22 cellular contexts compared by ENCODE assay signal in genomic region chr4:116217781-116218180, GRCh38.
"Had no signal": no experiment of that assay in that cellular context is flagged by ENCODE, and none has a peak within 500 bp of the region (broad histone marks: within the 10 kb centered on the region; RNA-seq: fewer than 3 reads in every experiment).

No MANE protein-coding gene starts in this region.

- H3K27ac ChIP-seq: brain microvascular endothelial cell, dorsolateral prefrontal cortex, lower lobe of right lung, neural progenitor cell, sigmoid colon, transverse colon, VCaP had no signal

- H3K27me3 ChIP-seq: brain microvascular endothelial cell, dorsolateral prefrontal cortex, neural progenitor cell, sigmoid colon, transverse colon had no signal

- ATAC-seq: activated CD4-positive, CD25-positive, alpha-beta regulatory T cell treated with anti-CD3 and anti-CD28 coated beads, Interleukin-2, amount 50 U/mL, for 24 hours; activated naive CD8-positive, alpha-beta T cell treated with anti-CD3 and anti-CD28 coated beads, Interleukin-2, amount 50 U/mL, for 24 hours; activated T-cell treated with anti-CD3 and anti-CD28 coated beads, Interleukin-2, amount 50 U/mL, for 72 hours; effector memory CD8-positive, alpha-beta T cell; left lobe of liver; lower lobe of right lung; stimulated activated memory B cell treated with anti-CD40 and anti-IgM and Interleukin-4, amounts not matched to agents 10 μg/mL and 1 μg/mL and 100 μg/mL, for 72 hours had no signal

- H3K4me3 ChIP-seq: dorsolateral prefrontal cortex, lower lobe of right lung, neural progenitor cell, sigmoid colon, smooth muscle cell, transverse colon had no signal

- H3K4me1 ChIP-seq: lower lobe of right lung, neural progenitor cell, sigmoid colon, transverse colon had no signal

- H3K27me3 Mint-ChIP-seq: activated CD4-positive, alpha-beta memory T cell treated with anti-CD3 and anti-CD28 coated beads, Interleukin-2, amount 10 ng/mL, durations not matched to agents 7 days and 5 days; activated CD4-positive, alpha-beta T cell treated with anti-CD3 and anti-CD28 coated beads, Interleukin-2, amount 10 ng/mL, durations not matched to agents 24 days and 14 days; activated naive CD8-positive, alpha-beta T cell treated with anti-CD3 and anti-CD28 coated beads, Interleukin-2, amount 50 U/mL, for 24 hours; central memory CD8-positive, alpha-beta T cell; effector memory CD8-positive, alpha-beta T cell; naive B cell; stimulated activated memory B cell treated with anti-CD40 and anti-IgM and Interleukin-4, amounts not matched to agents 10 μg/mL and 1 μg/mL and 100 μg/mL, for 72 hours had no signal

- H2AFZ ChIP-seq: neural progenitor cell had no signal

- H3K27ac Mint-ChIP-seq: activated CD4-positive, alpha-beta memory T cell treated with anti-CD3 and anti-CD28 coated beads, Interleukin-2, amount 10 ng/mL, durations not matched to agents 7 days and 5 days; activated CD4-positive, alpha-beta T cell treated with anti-CD3 and anti-CD28 coated beads, Interleukin-2, amount 10 ng/mL, durations not matched to agents 24 days and 14 days; activated naive CD8-positive, alpha-beta T cell treated with anti-CD3 and anti-CD28 coated beads, Interleukin-2, amount 50 U/mL, for 24 hours; activated T-cell treated with anti-CD3 and anti-CD28 coated beads, Interleukin-2, amount 50 U/mL, for 72 hours; effector memory CD8-positive, alpha-beta T cell; naive B cell; neural progenitor cell; stimulated activated memory B cell treated with anti-CD40 and anti-IgM and Interleukin-4, amounts not matched to agents 10 μg/mL and 1 μg/mL and 100 μg/mL, for 72 hours had no signal

- H3K4me3 Mint-ChIP-seq: activated CD4-positive, alpha-beta memory T cell treated with anti-CD3 and anti-CD28 coated beads, Interleukin-2, amount 10 ng/mL, durations not matched to agents 7 days and 5 days; activated CD4-positive, alpha-beta T cell treated with anti-CD3 and anti-CD28 coated beads, Interleukin-2, amount 10 ng/mL, durations not matched to agents 24 days and 14 days; activated naive CD8-positive, alpha-beta T cell treated with anti-CD3 and anti-CD28 coated beads, Interleukin-2, amount 50 U/mL, for 24 hours; activated T-cell treated with anti-CD3 and anti-CD28 coated beads, Interleukin-2, amount 50 U/mL, for 72 hours; central memory CD8-positive, alpha-beta T cell; effector memory CD8-positive, alpha-beta T cell; naive B cell; neural progenitor cell; stimulated activated memory B cell treated with anti-CD40 and anti-IgM and Interleukin-4, amounts not matched to agents 10 μg/mL and 1 μg/mL and 100 μg/mL, for 72 hours had no signal

- H3K36me3 ChIP-seq: brain microvascular endothelial cell, lower lobe of right lung, neural progenitor cell, sigmoid colon, transverse colon had no signal

- H3K9me3 ChIP-seq: lower lobe of right lung, sigmoid colon, transverse colon had no signal

- DNase-seq: activated CD4-positive, alpha-beta memory T cell treated with anti-CD3 and anti-CD28 coated beads, Interleukin-2, amount 10 ng/mL, durations not matched to agents 7 days and 5 days; activated CD4-positive, alpha-beta T cell treated with anti-CD3 and anti-CD28 coated beads, Interleukin-2, amount 10 ng/mL, durations not matched to agents 24 days and 14 days; activated effector memory CD4-positive, alpha-beta T cell treated with anti-CD3 and anti-CD28 coated beads, Interleukin-2, amount 50 U/mL, for 16 hours; activated naive CD4-positive, alpha-beta T cell treated with anti-CD3 and anti-CD28 coated beads, Interleukin-2, amount 50 U/mL, for 16 hours; activated naive CD8-positive, alpha-beta T cell treated with anti-CD3 and anti-CD28 coated beads, Interleukin-2, amount 50 U/mL, for 24 hours; activated T-cell treated with anti-CD3 and anti-CD28 coated beads, Interleukin-2, amount 50 U/mL, for 72 hours; brain microvascular endothelial cell; dorsolateral prefrontal cortex; effector memory CD8-positive, alpha-beta T cell; lower lobe of right lung; naive B cell; sigmoid colon; stimulated activated CD4-positive, alpha-beta T cell treated with anti-CD3 and anti-CD28 coated beads, Interleukin-15, amount 100 ng/mL, for 24 hours; transverse colon had no signal

- H3K9ac ChIP-seq: neural progenitor cell had no signal

- H3K36me3 Mint-ChIP-seq: naive B cell; neural progenitor cell; stimulated activated memory B cell treated with anti-CD40 and anti-IgM and Interleukin-4, amounts not matched to agents 10 μg/mL and 1 μg/mL and 100 μg/mL, for 72 hours had no signal

- H3K9me3 Mint-ChIP-seq: activated CD4-positive, alpha-beta T cell treated with anti-CD3 and anti-CD28 coated beads, Interleukin-2, amount 10 ng/mL, durations not matched to agents 24 days and 14 days; neural progenitor cell had no signal

- H3K4me1 Mint-ChIP-seq: activated CD4-positive, alpha-beta memory T cell treated with anti-CD3 and anti-CD28 coated beads, Interleukin-2, amount 10 ng/mL, durations not matched to agents 7 days and 5 days; activated CD4-positive, alpha-beta T cell treated with anti-CD3 and anti-CD28 coated beads, Interleukin-2, amount 10 ng/mL, durations not matched to agents 24 days and 14 days; activated naive CD8-positive, alpha-beta T cell treated with anti-CD3 and anti-CD28 coated beads, Interleukin-2, amount 50 U/mL, for 24 hours; central memory CD8-positive, alpha-beta T cell; naive B cell; stimulated activated memory B cell treated with anti-CD40 and anti-IgM and Interleukin-4, amounts not matched to agents 10 μg/mL and 1 μg/mL and 100 μg/mL, for 72 hours had no signal

- FAIRE-seq: urothelium cell line had no signal

- H3K4me2 ChIP-seq: neural progenitor cell, smooth muscle cell had no signal
